12 cellular contexts compared by ENCODE assay signal in genomic region chr1:111221276-111221632, GRCh38. TPM values are rescaled to one million over a fixed set of nuclear protein-coding genes. Genes with fewer than 3 reads are reported as not detected.
DNase-seq lines count a peak whose midpoint lies in the region; ATAC-seq lines count a peak whose summit lies in the region.
"Had no signal": no experiment of that assay in that cellular context is flagged by ENCODE, and none has a peak within 500 bp of the region (broad histone marks: within the 10 kb centered on the region; RNA-seq: fewer than 3 reads in every experiment).

No MANE protein-coding gene starts in this region.

- H3K4me1 Mint-ChIP-seq in activated naive CD4-positive, alpha-beta T cell treated with anti-CD3 and anti-CD28 coated beads, Interleukin-2, amount 10 ng/mL, durations not matched to agents 7 days and 5 days: peaks cover 96% of the 10 kb centered on the region
- peaks cover 86% of the 10 kb centered on the region for H3K4me1 Mint-ChIP-seq in activated naive CD8-positive, alpha-beta T cell treated with anti-CD3 and anti-CD28 coated beads, Interleukin-2, amount 10 ng/mL, durations not matched to agents 7 days and 5 days
- peaks cover 95% of the 10 kb centered on the region for H3K4me1 Mint-ChIP-seq in stimulated activated effector memory CD8-positive, alpha-beta T cell treated with anti-CD3 and anti-CD28 coated beads, Interleukin-12 subunit alpha, Interleukin-12 subunit beta, amount 100 ng/mL, for 72 hours

- no peak for DNase-seq in activated naive CD4-positive, alpha-beta T cell treated with anti-CD3 and anti-CD28 coated beads, Interleukin-2, amount 10 ng/mL, durations not matched to agents 7 days and 5 days
- no peak for DNase-seq in activated naive CD4-positive, alpha-beta T cell treated with anti-CD3 and anti-CD28 coated beads, Interleukin-2, amount 50 U/mL, for 16 hours
- DNase-seq in NCI-H226 (peak; percentile 89), DMS153 (lab: John Stamatoyannopoulos, UW) (no peak), hepatic stellate cell (ENCODE audit: low spot score) (no peak)
- no peak for DNase-seq in activated naive CD8-positive, alpha-beta T cell treated with anti-CD3 and anti-CD28 coated beads, Interleukin-2, amount 10 ng/mL, durations not matched to agents 7 days and 5 days
- DNase-seq in stimulated activated effector memory CD8-positive, alpha-beta T cell treated with anti-CD3 and anti-CD28 coated beads, Interleukin-12 subunit alpha, Interleukin-12 subunit beta, amount 100 ng/mL, for 72 hours (ENCODE audit: low spot score in 2 of 2): no peak
- DNase-seq: DMS53, erythroblast, HFFc6, posterior cingulate gyrus had no signal

- peaks cover 12% of the 10 kb centered on the region for H3K36me3 Mint-ChIP-seq in activated naive CD4-positive, alpha-beta T cell treated with anti-CD3 and anti-CD28 coated beads, Interleukin-2, amount 10 ng/mL, durations not matched to agents 7 days and 5 days
- peaks cover 8% of the 10 kb centered on the region for H3K36me3 Mint-ChIP-seq in activated naive CD8-positive, alpha-beta T cell treated with anti-CD3 and anti-CD28 coated beads, Interleukin-2, amount 10 ng/mL, durations not matched to agents 7 days and 5 days
- peaks cover 13% of the 10 kb centered on the region for H3K36me3 Mint-ChIP-seq in stimulated activated effector memory CD8-positive, alpha-beta T cell treated with anti-CD3 and anti-CD28 coated beads, Interleukin-12 subunit alpha, Interleukin-12 subunit beta, amount 100 ng/mL, for 72 hours

- POLR2A ChIA-PET in activated naive CD8-positive, alpha-beta T cell treated with anti-CD3 and anti-CD28 coated beads, Interleukin-2, amount 10 ng/mL, durations not matched to agents 7 days and 5 days (lab: Charles Lee): interaction anchor here (0.7 to 12.1 kb wide), 6 partner anchors 16 to 112 kb away, joined by 3 to 948 read pairs (median 6); partner anchors contain the start of genes CEPT1, DENND2D and DRAM2

- peak overlapping the region; percentile 98 for H3K27ac Mint-ChIP-seq in activated naive CD4-positive, alpha-beta T cell treated with anti-CD3 and anti-CD28 coated beads, Interleukin-2, amount 10 ng/mL, durations not matched to agents 7 days and 5 days
- H3K27ac Mint-ChIP-seq in activated naive CD8-positive, alpha-beta T cell treated with anti-CD3 and anti-CD28 coated beads, Interleukin-2, amount 10 ng/mL, durations not matched to agents 7 days and 5 days: peak overlapping the region; percentile 91
- peak overlapping the region; percentile 94 for H3K27ac Mint-ChIP-seq in stimulated activated effector memory CD8-positive, alpha-beta T cell treated with anti-CD3 and anti-CD28 coated beads, Interleukin-12 subunit alpha, Interleukin-12 subunit beta, amount 100 ng/mL, for 72 hours
- H3K27ac Mint-ChIP-seq: HFFc6 had no signal

- peak overlapping the region; percentile 71 for H3K4me3 Mint-ChIP-seq in activated naive CD4-positive, alpha-beta T cell treated with anti-CD3 and anti-CD28 coated beads, Interleukin-2, amount 10 ng/mL, durations not matched to agents 7 days and 5 days
- peak overlapping the region; percentile 72 for H3K4me3 Mint-ChIP-seq in activated naive CD8-positive, alpha-beta T cell treated with anti-CD3 and anti-CD28 coated beads, Interleukin-2, amount 10 ng/mL, durations not matched to agents 7 days and 5 days
- peak overlapping the region; percentile 75 for H3K4me3 Mint-ChIP-seq in stimulated activated effector memory CD8-positive, alpha-beta T cell treated with anti-CD3 and anti-CD28 coated beads, Interleukin-12 subunit alpha, Interleukin-12 subunit beta, amount 100 ng/mL, for 72 hours
- H3K4me3 Mint-ChIP-seq: HFFc6 had no signal

- H3K27me3 Mint-ChIP-seq in activated naive CD4-positive, alpha-beta T cell treated with anti-CD3 and anti-CD28 coated beads, Interleukin-2, amount 10 ng/mL, durations not matched to agents 7 days and 5 days: no peaks in the 10 kb centered on the region
- H3K27me3 Mint-ChIP-seq in activated naive CD8-positive, alpha-beta T cell treated with anti-CD3 and anti-CD28 coated beads, Interleukin-2, amount 10 ng/mL, durations not matched to agents 7 days and 5 days: no peaks in the 10 kb centered on the region

- CTCF ChIA-PET in activated naive CD4-positive, alpha-beta T cell treated with anti-CD3 and anti-CD28 coated beads, Interleukin-2, amount 10 ng/mL, durations not matched to agents 7 days and 5 days (lab: Charles Lee): interaction anchor here (0.8 to 10.7 kb wide), 9 partner anchors 15 to 190 kb away, joined by 3 to 250 read pairs (median 3); partner anchors contain the start of gene DENND2D

- H3K9me3 Mint-ChIP-seq in activated naive CD4-positive, alpha-beta T cell treated with anti-CD3 and anti-CD28 coated beads, Interleukin-2, amount 10 ng/mL, durations not matched to agents 7 days and 5 days: peaks cover 5% of the 10 kb centered on the region
- no peaks in the 10 kb centered on the region for H3K9me3 Mint-ChIP-seq in activated naive CD8-positive, alpha-beta T cell treated with anti-CD3 and anti-CD28 coated beads, Interleukin-2, amount 10 ng/mL, durations not matched to agents 7 days and 5 days
- no peaks in the 10 kb centered on the region for H3K9me3 Mint-ChIP-seq in stimulated activated effector memory CD8-positive, alpha-beta T cell treated with anti-CD3 and anti-CD28 coated beads, Interleukin-12 subunit alpha, Interleukin-12 subunit beta, amount 100 ng/mL, for 72 hours
- H3K9me3 Mint-ChIP-seq: HFFc6 had no signal

- ATAC-seq in activated naive CD8-positive, alpha-beta T cell treated with anti-CD3 and anti-CD28 coated beads, Interleukin-2, amount 10 ng/mL, durations not matched to agents 7 days and 5 days (ENCODE audit: low read depth): no peak
- ATAC-seq in stimulated activated effector memory CD8-positive, alpha-beta T cell treated with anti-CD3 and anti-CD28 coated beads, Interleukin-12 subunit alpha, Interleukin-12 subunit beta, amount 100 ng/mL, for 72 hours: no peak
- no peak for ATAC-seq in HG02678 (IDR thresholded peaks at IDR 0.05; ENCODE audit: unreplicated experiment)

RNA-seq across cellular contexts. Expression of gene CHI3L2, which starts 6.3 kb away (rescaled TPM):
- total RNA-seq in activated naive CD8-positive, alpha-beta T cell treated with anti-CD3 and anti-CD28 coated beads, Interleukin-2, amount 10 ng/mL, durations not matched to agents 7 days and 5 days: 10 to 100 TPM; 30.5 to 33.9 TPM

RNA-seq across cellular contexts. Expression of gene DENND2D, which starts 20.8 kb away (rescaled TPM):
- total RNA-seq in activated naive CD8-positive, alpha-beta T cell treated with anti-CD3 and anti-CD28 coated beads, Interleukin-2, amount 10 ng/mL, durations not matched to agents 7 days and 5 days: 100 to 1,000 TPM; 293 to 299 TPM
